In genomic region chr2:27336173-27336572, GRCh38 we compare ENCODE assay signal across 24 cellular contexts. TPM values are rescaled to one million over a fixed set of nuclear protein-coding genes. Genes with fewer than 3 reads are reported as not detected.
DNase-seq lines count a peak whose midpoint lies in the region; ATAC-seq, FAIRE-seq and TF ChIP-seq lines count a peak whose summit lies in the region.
"Had no signal": no experiment of that assay in that cellular context is flagged by ENCODE, and none has a peak within 500 bp of the region (broad histone marks: within the 10 kb centered on the region; RNA-seq: fewer than 3 reads in every experiment).

No MANE protein-coding gene starts in this region.

- CTCF ChIA-PET in HepG2 (lab: Yijun Ruan, JAX; ENCODE audit: low intra/inter-chr PET ratio, low total read pairs), result no interaction called here

- peak overlapping the region; percentile 25 for H3K27ac Mint-ChIP-seq in stimulated activated naive B cell treated with anti-CD40 and anti-IgM and Interleukin-4, amounts not matched to agents 10 μg/mL and 1 μg/mL and 100 μg/mL, for 72 hours
- H3K27ac Mint-ChIP-seq: B cell; CD8-positive, alpha-beta T cell; GM23338; H9 had no signal

- 97% methylated on average over 7 of the region's 7 CpGs for WGBS in HepG2 (ENCODE audit: low lambda C conversion rate)
- 98% methylated on average over 7 of the region's 7 CpGs for WGBS in right lobe of liver (ENCODE audit: insufficient coverage, low coverage, low lambda C conversion rate, missing lambda C conversion rate)
- 96 to 97% (median 96%) methylated on average over 7 of the region's 7 CpGs for WGBS in small intestine, 3 donors

- no peak for TF ChIP-seq POLR2A in HepG2 (IDR thresholded peaks at IDR 0.05; ENCODE audit: insufficient read depth in 1 of 2, low read depth in 2 of 2, low read length in 2 of 2)
- no peak for TF ChIP-seq POLR2A in right lobe of liver (IDR thresholded peaks at IDR 0.05)

- H3K4me3 Mint-ChIP-seq in stimulated activated naive B cell treated with anti-CD40 and anti-IgM and Interleukin-4, amounts not matched to agents 10 μg/mL and 1 μg/mL and 100 μg/mL, for 72 hours, result no peak overlapping the region
- H3K4me3 Mint-ChIP-seq: B cell; CD4-positive, CD25-positive, alpha-beta regulatory T cell; CD8-positive, alpha-beta T cell; GM23338; H9 had no signal

- H3K4me3 ChIP-seq in HepG2 (replicated peaks in 1 of 3; ENCODE audit: insufficient read depth in 1 of 3, low read depth in 2 of 3, low read length in 3 of 3) (no peak overlapping the region), right lobe of liver (no peak overlapping the region), kidney (ENCODE audit: low read length in 2 of 2) (no peak overlapping the region), osteoblast (ENCODE audit: insufficient read depth, low read length) (no peak overlapping the region), small intestine (ENCODE audit: low read depth in 1 of 2, low read length in 2 of 2) (no peak overlapping the region)
- H3K4me3 ChIP-seq: BLaER1, GM12878, GM23338 had no signal

- H3K27me3 Mint-ChIP-seq in stimulated activated naive B cell treated with anti-CD40 and anti-IgM and Interleukin-4, amounts not matched to agents 10 μg/mL and 1 μg/mL and 100 μg/mL, for 72 hours, result no peaks in the 10 kb centered on the region
- H3K27me3 Mint-ChIP-seq: B cell; CD4-positive, CD25-positive, alpha-beta regulatory T cell had no signal

- no peak for FAIRE-seq in HepG2 (lab: Jason Lieb, UNC)
- FAIRE-seq in kidney (lab: Jason Lieb, UNC), result no peak
- FAIRE-seq in small intestine (lab: Jason Lieb, UNC), result no peak
- FAIRE-seq: A204.1, GM12878 had no signal

- in situ Hi-C loops in HepG2 (cut with HindIII; ENCODE audit: extremely low pct_ligation_motif_present, low pct_unique_long_range_greater_than_20kb), result no loop called here

- DNase-seq in HepG2 (ENCODE audit: low spot score) (no peak), right lobe of liver (no peak), kidney (peak; percentile 37), osteoblast (ENCODE audit: insufficient read length, low spot score, missing footprints) (peak; percentile 86), Right ventricle myocardium inferior (ENCODE audit: missing footprints) (no peak), small intestine (no peak), EL (no peak)
- no peak for DNase-seq in stimulated activated naive B cell treated with anti-CD40 and anti-IgM and Interleukin-4, amounts not matched to agents 10 μg/mL and 1 μg/mL and 100 μg/mL, for 72 hours
- DNase-seq: Caco-2; CD4-positive, CD25-positive, alpha-beta regulatory T cell; CD8-positive, alpha-beta T cell; DMS153; DND-41; GDM1; H9 had no signal

- H3K4me1 ChIP-seq in HepG2 (ENCODE audit: insufficient read depth, low read length), result no peaks in the 10 kb centered on the region
- no peaks in the 10 kb centered on the region for H3K4me1 ChIP-seq in right lobe of liver
- H3K4me1 ChIP-seq in kidney (ENCODE audit: control insufficient read depth in 1 of 2, insufficient read depth in 1 of 2, low read depth in 1 of 2, low read length in 2 of 2), result no peaks in the 10 kb centered on the region
- no peaks in the 10 kb centered on the region for H3K4me1 ChIP-seq in osteoblast (ENCODE audit: insufficient read depth, low read length)
- no peaks in the 10 kb centered on the region for H3K4me1 ChIP-seq in small intestine (ENCODE audit: control insufficient read depth in 2 of 2, insufficient read depth in 1 of 2, low read depth in 1 of 2, low read length in 1 of 2)
- H3K4me1 ChIP-seq: BLaER1, Caco-2 had no signal

- no peak for TF ChIP-seq RAD21 in HepG2 (CRISPR knock-in tag; IDR thresholded peaks at IDR 0.05)

- TF ChIP-seq CTCF in HepG2 (CRISPR knock-in tag; IDR thresholded peaks at IDR 0.05) (no peak), right lobe of liver (IDR thresholded peaks at IDR 0.05) (no peak), kidney (IDR thresholded peaks at IDR 0.05; ENCODE audit: borderline replicate concordance, extremely low read depth, insufficient read depth) (no peak), osteoblast (IDR thresholded peaks at IDR 0.05; ENCODE audit: extremely low read depth, low read depth, low read length) (no peak)

- H2AFZ ChIP-seq in HepG2 (ENCODE audit: low read length) (no peak overlapping the region), osteoblast (ENCODE audit: low read length) (no peak overlapping the region)
- H2AFZ ChIP-seq: GM23338 had no signal

- peaks cover 0 to 2% of the 10 kb centered on the region in 2 donors for H3K4me1 Mint-ChIP-seq in stimulated activated naive B cell treated with anti-CD40 and anti-IgM and Interleukin-4, amounts not matched to agents 10 μg/mL and 1 μg/mL and 100 μg/mL, for 72 hours
- H3K4me1 Mint-ChIP-seq: B cell, GM23338, H9 had no signal

- no peak overlapping the region for H3K27ac ChIP-seq in HepG2 (ENCODE audit: extremely low read length, insufficient read depth, low read length)
- no peak overlapping the region for H3K27ac ChIP-seq in right lobe of liver
- no peak overlapping the region for H3K27ac ChIP-seq in kidney (ENCODE audit: low read depth in 2 of 2, low read length in 2 of 2)
- no peak overlapping the region for H3K27ac ChIP-seq in osteoblast (ENCODE audit: low read depth, low read length)
- H3K27ac ChIP-seq in small intestine (ENCODE audit: low read depth in 1 of 2, low read length in 1 of 2), result no peak overlapping the region
- H3K27ac ChIP-seq: 22Rv1, BLaER1, C4-2B had no signal

- H3K4me2 ChIP-seq in HepG2 (ENCODE audit: low read depth, low read length), result no peak overlapping the region
- no peak overlapping the region for H3K4me2 ChIP-seq in osteoblast (ENCODE audit: insufficient read depth, low read length)
- H3K4me2 ChIP-seq: BLaER1, GM23338 had no signal

- ATAC-seq in HepG2 (peak; percentile 14; the same call in 1 of the 3 replicates), right lobe of liver (no peak), Right ventricle myocardium inferior (no peak)
- no peak for ATAC-seq in stimulated activated naive B cell treated with anti-CD40 and anti-IgM and Interleukin-4, amounts not matched to agents 10 μg/mL and 1 μg/mL and 100 μg/mL, for 72 hours (replicated peaks)
- ATAC-seq: CD8-positive, alpha-beta T cell; GM12878; GM23338; HCT116 had no signal

- no peaks in the 10 kb centered on the region for H3K27me3 ChIP-seq in HepG2 (ENCODE audit: control insufficient read depth in 1 of 2, insufficient read depth in 2 of 2, low read length in 2 of 2)
- H3K27me3 ChIP-seq in right lobe of liver, result no peaks in the 10 kb centered on the region
- no peaks in the 10 kb centered on the region for H3K27me3 ChIP-seq in osteoblast (ENCODE audit: insufficient read depth, low read length)
- no peaks in the 10 kb centered on the region for H3K27me3 ChIP-seq in small intestine (ENCODE audit: control insufficient read depth in 2 of 2, insufficient read depth in 2 of 2, low read length in 2 of 2)
- H3K27me3 ChIP-seq: BLaER1 had no signal

- H3K79me2 ChIP-seq in HepG2 (ENCODE audit: insufficient read depth, low read length) (no peaks in the 10 kb centered on the region), osteoblast (ENCODE audit: insufficient read depth, low read length) (no peaks in the 10 kb centered on the region)

- H3K36me3 ChIP-seq in HepG2 (replicated peaks in 1 of 2; ENCODE audit: control insufficient read depth in 1 of 2, insufficient read depth in 2 of 2, low read length in 2 of 2) (peaks cover 44 to 63% of the 10 kb centered on the region in 2 experiments), right lobe of liver (peaks cover 5 to 80% (median 39%) of the 10 kb centered on the region in 4 donors), kidney (ENCODE audit: control insufficient read depth in 1 of 2, insufficient read depth in 2 of 2, low read length in 2 of 2) (peaks cover 35 to 44% of the 10 kb centered on the region in 2 donors), osteoblast (ENCODE audit: insufficient read depth, low read length) (peaks cover 52% of the 10 kb centered on the region), small intestine (ENCODE audit: control insufficient read depth in 2 of 2, insufficient read depth in 2 of 2, low read length in 2 of 2) (peaks cover 25 to 29% of the 10 kb centered on the region in 2 donors)

- TF ChIP-seq EP300 in HepG2 (IDR thresholded peaks at IDR 0.05; ENCODE audit: low read depth in 2 of 2, low read length in 2 of 2), result no peak
- no peak for TF ChIP-seq EP300 in HepG2 (CRISPR knock-in tag; IDR thresholded peaks at IDR 0.05; ENCODE audit: borderline replicate concordance)

- H3K9ac ChIP-seq in HepG2 (ENCODE audit: insufficient read depth, low read depth, low read length), result no peak overlapping the region
- H3K9ac ChIP-seq in kidney (ENCODE audit: low read length in 2 of 2), result no peak overlapping the region
- H3K9ac ChIP-seq: BLaER1 had no signal

- H3K9me3 Mint-ChIP-seq in stimulated activated naive B cell treated with anti-CD40 and anti-IgM and Interleukin-4, amounts not matched to agents 10 μg/mL and 1 μg/mL and 100 μg/mL, for 72 hours, result no peaks in the 10 kb centered on the region
- H3K9me3 Mint-ChIP-seq: CD4-positive, CD25-positive, alpha-beta regulatory T cell; CD8-positive, alpha-beta T cell; GM23338; H9 had no signal

- peaks cover 35 to 53% of the 10 kb centered on the region in 2 donors for H3K36me3 Mint-ChIP-seq in stimulated activated naive B cell treated with anti-CD40 and anti-IgM and Interleukin-4, amounts not matched to agents 10 μg/mL and 1 μg/mL and 100 μg/mL, for 72 hours

- H3K9me3 ChIP-seq in HepG2 (ENCODE audit: low read length) (no peaks in the 10 kb centered on the region), right lobe of liver (no peaks in the 10 kb centered on the region), kidney (ENCODE audit: control insufficient read depth in 1 of 2, low read length in 2 of 2) (no peaks in the 10 kb centered on the region), osteoblast (ENCODE audit: low read depth, low read length) (no peaks in the 10 kb centered on the region), small intestine (ENCODE audit: control insufficient read depth, low read depth) (no peaks in the 10 kb centered on the region)
- H3K9me3 ChIP-seq: BLaER1, Caco-2 had no signal

- intact Hi-C loops in HepG2 (cut with micrococcal nuclease; ENCODE audit: unreplicated experiment) (no loop called here), right lobe of liver (cut with DNase I) (no loop called here), kidney (cut with DNase I) (no loop called here), Right ventricle myocardium inferior (cut with DNase I) (no loop called here)

- BruUV-seq in HepG2 (replicated peaks; lab: Mats Ljungman, UMichigan), result no TSS peak

- POLR2A ChIA-PET in HepG2 (lab: Yijun Ruan, JAX), result no interaction called here

- H4K20me1 ChIP-seq in HepG2 (ENCODE audit: insufficient read depth, low read length), result no peaks in the 10 kb centered on the region
- no peaks in the 10 kb centered on the region for H4K20me1 ChIP-seq in osteoblast (ENCODE audit: insufficient read depth, low read length)
- H4K20me1 ChIP-seq: BLaER1 had no signal

RNA-seq across cellular contexts. Expression of gene MPV17, which starts 13.3 kb away (rescaled TPM):
- total RNA-seq in HepG2 (2016; rRNA removed; fragmentation: Illumina TruSeq; extraction: Trizol) (37.0 and 48.9 TPM in 2 replicates), right lobe of liver (10 to 100 TPM; 17.2 to 82.3 (median 30.4) TPM), kidney (66.2 TPM), osteoblast (98.8 and 112 TPM in 2 replicates), Right ventricle myocardium inferior (48.0 TPM)
- total RNA-seq in HepG2 (2016; cell fraction: cytosol; rRNA removed; fragmentation: Illumina TruSeq; extraction: Trizol; ENCODE audit: low read depth), result 20.8 and 25.9 TPM in 2 replicates
- 42.7 and 51.6 TPM in 2 replicates for total RNA-seq in HepG2 (2016; cell fraction: insoluble cytoplasmic fraction; rRNA removed; fragmentation: Illumina TruSeq; extraction: Trizol)
- total RNA-seq in HepG2 (2016; cell fraction: membrane; rRNA removed; fragmentation: Illumina TruSeq; extraction: Trizol), result 26.7 and 29.9 TPM in 2 replicates
- total RNA-seq in HepG2 (2016; cell fraction: nucleus; rRNA removed; fragmentation: Illumina TruSeq; extraction: Trizol), result 42.0 and 44.6 TPM in 2 replicates
- polyA plus RNA-seq in HepG2 (2011; rRNA removed) (119 and 129 TPM in 2 replicates), kidney (ENCODE audit: insufficient read depth, low read depth, low replicate concordance) (120 TPM), small intestine (10 to 100 TPM; 27.3 to 60.4 (median 50.8) TPM)
- polyA plus RNA-seq in HepG2 (2011; cell fraction: cytosol; rRNA removed), result 118 and 122 TPM in 2 replicates
- polyA plus RNA-seq in HepG2 (2011; cell fraction: nucleus; rRNA removed), result 242 and 245 TPM in 2 replicates
- 63.5 and 90.0 TPM in 2 replicates for polyA plus RNA-seq in HepG2 (2012)
- 24.1 and 27.7 TPM in 2 replicates for polyA plus RNA-seq in HepG2 (2016; cell fraction: cytosol; fragmentation: Illumina TruSeq; extraction: Trizol; ENCODE audit: low read depth)
- polyA plus RNA-seq in HepG2 (2016; cell fraction: insoluble cytoplasmic fraction; fragmentation: Illumina TruSeq; extraction: Trizol; ENCODE audit: low read depth), result 63.3 and 64.7 TPM in 2 replicates
- 36.5 and 39.6 TPM in 2 replicates for polyA plus RNA-seq in HepG2 (2016; cell fraction: membrane; fragmentation: Illumina TruSeq; extraction: Trizol; ENCODE audit: low read depth)
- 101 and 104 TPM in 2 replicates for polyA plus RNA-seq in HepG2 (2016; cell fraction: nucleus; fragmentation: Illumina TruSeq; extraction: Trizol; ENCODE audit: insufficient read depth, low read depth)
- 155 and 173 TPM in 2 replicates for polyA minus RNA-seq in HepG2 (2011; rRNA and poly(A)+ RNA removed; ENCODE audit: low replicate concordance)
- polyA minus RNA-seq in HepG2 (2011; cell fraction: cytosol; rRNA and poly(A)+ RNA removed), result 37.4 and 40.5 TPM in 2 replicates
- 76.9 and 109 TPM in 2 replicates for polyA minus RNA-seq in HepG2 (2011; cell fraction: nucleus; rRNA and poly(A)+ RNA removed)

RNA-seq across cellular contexts. Expression of gene GTF3C2, which starts 20.4 kb away (rescaled TPM):
- total RNA-seq in HepG2 (2016; rRNA removed; fragmentation: Illumina TruSeq; extraction: Trizol) (77.5 and 80.0 TPM in 2 replicates), right lobe of liver (10 to 100 TPM; 13.4 to 20.1 (median 16.8) TPM), kidney (59.3 TPM), osteoblast (32.7 and 34.4 TPM in 2 replicates), Right ventricle myocardium inferior (17.3 TPM)
- 43.5 and 52.1 TPM in 2 replicates for total RNA-seq in HepG2 (2016; cell fraction: cytosol; rRNA removed; fragmentation: Illumina TruSeq; extraction: Trizol; ENCODE audit: low read depth)
- total RNA-seq in HepG2 (2016; cell fraction: insoluble cytoplasmic fraction; rRNA removed; fragmentation: Illumina TruSeq; extraction: Trizol), result 72.3 and 78.2 TPM in 2 replicates
- total RNA-seq in HepG2 (2016; cell fraction: membrane; rRNA removed; fragmentation: Illumina TruSeq; extraction: Trizol), result 72.9 and 75.0 TPM in 2 replicates
- 66.4 and 68.7 TPM in 2 replicates for total RNA-seq in HepG2 (2016; cell fraction: nucleus; rRNA removed; fragmentation: Illumina TruSeq; extraction: Trizol)
- polyA plus RNA-seq in HepG2 (2011; rRNA removed) (110 and 130 TPM in 2 replicates), kidney (ENCODE audit: insufficient read depth, low read depth, low replicate concordance) (38.3 TPM), small intestine (10 to 100 TPM; 27.4 to 39.8 (median 31.6) TPM)
- polyA plus RNA-seq in HepG2 (2011; cell fraction: cytosol; rRNA removed), result 66.6 and 78.1 TPM in 2 replicates
- 240 and 284 TPM in 2 replicates for polyA plus RNA-seq in HepG2 (2011; cell fraction: nucleus; rRNA removed)
- polyA plus RNA-seq in HepG2 (2012), result 68.1 and 83.8 TPM in 2 replicates
- 23.7 and 28.2 TPM in 2 replicates for polyA plus RNA-seq in HepG2 (2016; cell fraction: cytosol; fragmentation: Illumina TruSeq; extraction: Trizol; ENCODE audit: low read depth)
- polyA plus RNA-seq in HepG2 (2016; cell fraction: insoluble cytoplasmic fraction; fragmentation: Illumina TruSeq; extraction: Trizol; ENCODE audit: low read depth), result 86.5 and 95.8 TPM in 2 replicates
- polyA plus RNA-seq in HepG2 (2016; cell fraction: membrane; fragmentation: Illumina TruSeq; extraction: Trizol; ENCODE audit: low read depth), result 59.8 and 70.6 TPM in 2 replicates
- polyA plus RNA-seq in HepG2 (2016; cell fraction: nucleus; fragmentation: Illumina TruSeq; extraction: Trizol; ENCODE audit: insufficient read depth, low read depth), result 135 and 154 TPM in 2 replicates
- 139 and 140 TPM in 2 replicates for polyA minus RNA-seq in HepG2 (2011; rRNA and poly(A)+ RNA removed; ENCODE audit: low replicate concordance)
- 38.4 and 43.3 TPM in 2 replicates for polyA minus RNA-seq in HepG2 (2011; cell fraction: cytosol; rRNA and poly(A)+ RNA removed)
- polyA minus RNA-seq in HepG2 (2011; cell fraction: nucleus; rRNA and poly(A)+ RNA removed), result 99.5 and 107 TPM in 2 replicates

RNA-seq across cellular contexts. Expression of gene UCN, which starts 27.9 kb away (rescaled TPM):
- 0.36 and 1.2 TPM in 2 replicates for total RNA-seq in HepG2 (2016; rRNA removed; fragmentation: Illumina TruSeq; extraction: Trizol)
- not detected in 2 replicates for total RNA-seq in HepG2 (2016; cell fraction: cytosol; rRNA removed; fragmentation: Illumina TruSeq; extraction: Trizol; ENCODE audit: low read depth)
- 0.25 and 0.54 TPM in 2 replicates for total RNA-seq in HepG2 (2016; cell fraction: insoluble cytoplasmic fraction; rRNA removed; fragmentation: Illumina TruSeq; extraction: Trizol)
- total RNA-seq in HepG2 (2016; cell fraction: membrane; rRNA removed; fragmentation: Illumina TruSeq; extraction: Trizol), result 0.24 and 0.25 TPM in 2 replicates
- total RNA-seq in HepG2 (2016; cell fraction: nucleus; rRNA removed; fragmentation: Illumina TruSeq; extraction: Trizol), result 0.53 and 1.4 TPM in 2 replicates
- 2.3 and 2.6 TPM in 2 replicates for polyA plus RNA-seq in HepG2 (2011; rRNA removed)
- 1.3 and 2.9 TPM in 2 replicates for polyA plus RNA-seq in HepG2 (2011; cell fraction: cytosol; rRNA removed)
- 22.6 and 33.5 TPM in 2 replicates for polyA plus RNA-seq in HepG2 (2011; cell fraction: nucleus; rRNA removed)
- polyA plus RNA-seq in HepG2 (2012), result 1.8 TPM in 2 replicates
- 0.14 TPM in 1 of 2 replicates, not detected in the other for polyA plus RNA-seq in HepG2 (2016; cell fraction: cytosol; fragmentation: Illumina TruSeq; extraction: Trizol; ENCODE audit: low read depth)
- polyA plus RNA-seq in HepG2 (2016; cell fraction: insoluble cytoplasmic fraction; fragmentation: Illumina TruSeq; extraction: Trizol; ENCODE audit: low read depth), result 0.46 TPM in 1 of 2 replicates, not detected in the other
- polyA plus RNA-seq in HepG2 (2016; cell fraction: membrane; fragmentation: Illumina TruSeq; extraction: Trizol; ENCODE audit: low read depth), result 0.25 TPM in 1 of 2 replicates, not detected in the other
- polyA plus RNA-seq in HepG2 (2016; cell fraction: nucleus; fragmentation: Illumina TruSeq; extraction: Trizol; ENCODE audit: insufficient read depth, low read depth), result 2.6 and 2.7 TPM in 2 replicates
- polyA minus RNA-seq in HepG2 (2011; rRNA and poly(A)+ RNA removed; ENCODE audit: low replicate concordance), result 0.54 and 2.7 TPM in 2 replicates
- not detected in 2 replicates for polyA minus RNA-seq in HepG2 (2011; cell fraction: cytosol; rRNA and poly(A)+ RNA removed)
- polyA minus RNA-seq in HepG2 (2011; cell fraction: nucleus; rRNA and poly(A)+ RNA removed), result 1.7 and 2.1 TPM in 2 replicates
- total RNA-seq in right lobe of liver, result 1 to 10 TPM in 5 of 6 experiments, under 1 TPM in 1; 0.88 to 4.3 (median 1.6) TPM
- total RNA-seq in kidney, result 1.4 TPM
- 1.3 TPM for polyA plus RNA-seq in kidney (ENCODE audit: insufficient read depth, low read depth, low replicate concordance)
- 0.36 and 1.2 TPM in 2 replicates for total RNA-seq in osteoblast
- total RNA-seq in Right ventricle myocardium inferior, result 0.84 TPM
- polyA plus RNA-seq in small intestine, result 1 to 10 TPM in 2 of 3 donors, under 1 TPM in 1; 0.76 to 8.9 (median 1.8) TPM
- total RNA-seq: Caco-2, H4 had no signal

RNA-seq across cellular contexts. Expression of gene EIF2B4, which starts 34.0 kb away (rescaled TPM):
- total RNA-seq in HepG2 (2016; rRNA removed; fragmentation: Illumina TruSeq; extraction: Trizol) (91.5 and 105 TPM in 2 replicates), right lobe of liver (10 to 100 TPM; 17.6 to 25.0 (median 20.9) TPM), kidney (35.8 TPM), osteoblast (19.2 and 24.2 TPM in 2 replicates), Right ventricle myocardium inferior (40.3 TPM)
- 13.9 and 14.5 TPM in 2 replicates for total RNA-seq in HepG2 (2016; cell fraction: cytosol; rRNA removed; fragmentation: Illumina TruSeq; extraction: Trizol; ENCODE audit: low read depth)
- 88.4 and 107 TPM in 2 replicates for total RNA-seq in HepG2 (2016; cell fraction: insoluble cytoplasmic fraction; rRNA removed; fragmentation: Illumina TruSeq; extraction: Trizol)
- 25.8 and 26.5 TPM in 2 replicates for total RNA-seq in HepG2 (2016; cell fraction: membrane; rRNA removed; fragmentation: Illumina TruSeq; extraction: Trizol)
- total RNA-seq in HepG2 (2016; cell fraction: nucleus; rRNA removed; fragmentation: Illumina TruSeq; extraction: Trizol), result 66.4 and 73.1 TPM in 2 replicates
- polyA plus RNA-seq in HepG2 (2011; rRNA removed) (96.4 and 99.2 TPM in 2 replicates), kidney (ENCODE audit: insufficient read depth, low read depth, low replicate concordance) (49.6 TPM), small intestine (10 to 100 TPM; 31.0 to 45.4 (median 41.1) TPM)
- polyA plus RNA-seq in HepG2 (2011; cell fraction: cytosol; rRNA removed), result 82.0 and 84.4 TPM in 2 replicates
- polyA plus RNA-seq in HepG2 (2011; cell fraction: nucleus; rRNA removed), result 199 and 211 TPM in 2 replicates
- polyA plus RNA-seq in HepG2 (2012), result 96.2 and 105 TPM in 2 replicates
- polyA plus RNA-seq in HepG2 (2016; cell fraction: cytosol; fragmentation: Illumina TruSeq; extraction: Trizol; ENCODE audit: low read depth), result 13.6 and 15.3 TPM in 2 replicates
- 102 and 106 TPM in 2 replicates for polyA plus RNA-seq in HepG2 (2016; cell fraction: insoluble cytoplasmic fraction; fragmentation: Illumina TruSeq; extraction: Trizol; ENCODE audit: low read depth)
- polyA plus RNA-seq in HepG2 (2016; cell fraction: membrane; fragmentation: Illumina TruSeq; extraction: Trizol; ENCODE audit: low read depth), result 19.0 and 22.6 TPM in 2 replicates
- polyA plus RNA-seq in HepG2 (2016; cell fraction: nucleus; fragmentation: Illumina TruSeq; extraction: Trizol; ENCODE audit: insufficient read depth, low read depth), result 162 and 164 TPM in 2 replicates
- 71.1 and 120 TPM in 2 replicates for polyA minus RNA-seq in HepG2 (2011; rRNA and poly(A)+ RNA removed; ENCODE audit: low replicate concordance)
- 27.4 and 35.3 TPM in 2 replicates for polyA minus RNA-seq in HepG2 (2011; cell fraction: cytosol; rRNA and poly(A)+ RNA removed)
- polyA minus RNA-seq in HepG2 (2011; cell fraction: nucleus; rRNA and poly(A)+ RNA removed), result 60.0 and 61.9 TPM in 2 replicates

RNA-seq across cellular contexts. Expression of gene SNX17, which starts 34.2 kb away (rescaled TPM):
- 94.9 and 109 TPM in 2 replicates for total RNA-seq in HepG2 (2016; rRNA removed; fragmentation: Illumina TruSeq; extraction: Trizol)
- total RNA-seq in HepG2 (2016; cell fraction: cytosol; rRNA removed; fragmentation: Illumina TruSeq; extraction: Trizol; ENCODE audit: low read depth), result 42.7 and 45.6 TPM in 2 replicates
- 98.2 and 110 TPM in 2 replicates for total RNA-seq in HepG2 (2016; cell fraction: insoluble cytoplasmic fraction; rRNA removed; fragmentation: Illumina TruSeq; extraction: Trizol)
- 56.0 and 66.0 TPM in 2 replicates for total RNA-seq in HepG2 (2016; cell fraction: membrane; rRNA removed; fragmentation: Illumina TruSeq; extraction: Trizol)
- 70.1 and 82.3 TPM in 2 replicates for total RNA-seq in HepG2 (2016; cell fraction: nucleus; rRNA removed; fragmentation: Illumina TruSeq; extraction: Trizol)
- polyA plus RNA-seq in HepG2 (2011; rRNA removed), result 75.0 and 88.4 TPM in 2 replicates
- 86.7 and 102 TPM in 2 replicates for polyA plus RNA-seq in HepG2 (2011; cell fraction: cytosol; rRNA removed)
- 125 TPM in 2 replicates for polyA plus RNA-seq in HepG2 (2011; cell fraction: nucleus; rRNA removed)
- polyA plus RNA-seq in HepG2 (2012), result 71.1 and 79.5 TPM in 2 replicates
- polyA plus RNA-seq in HepG2 (2016; cell fraction: cytosol; fragmentation: Illumina TruSeq; extraction: Trizol; ENCODE audit: low read depth), result 19.3 and 23.5 TPM in 2 replicates
- 82.7 and 86.8 TPM in 2 replicates for polyA plus RNA-seq in HepG2 (2016; cell fraction: insoluble cytoplasmic fraction; fragmentation: Illumina TruSeq; extraction: Trizol; ENCODE audit: low read depth)
- polyA plus RNA-seq in HepG2 (2016; cell fraction: membrane; fragmentation: Illumina TruSeq; extraction: Trizol; ENCODE audit: low read depth), result 39.6 and 42.3 TPM in 2 replicates
- 97.5 and 97.9 TPM in 2 replicates for polyA plus RNA-seq in HepG2 (2016; cell fraction: nucleus; fragmentation: Illumina TruSeq; extraction: Trizol; ENCODE audit: insufficient read depth, low read depth)
- 92.8 and 112 TPM in 2 replicates for polyA minus RNA-seq in HepG2 (2011; rRNA and poly(A)+ RNA removed; ENCODE audit: low replicate concordance)
- 58.3 and 61.2 TPM in 2 replicates for polyA minus RNA-seq in HepG2 (2011; cell fraction: cytosol; rRNA and poly(A)+ RNA removed)
- 97.5 and 98.0 TPM in 2 replicates for polyA minus RNA-seq in HepG2 (2011; cell fraction: nucleus; rRNA and poly(A)+ RNA removed)
- total RNA-seq in right lobe of liver, result 10 to 100 TPM; 50.1 to 58.9 (median 54.1) TPM
- total RNA-seq in kidney, result 98.7 TPM
- 115 TPM for polyA plus RNA-seq in kidney (ENCODE audit: insufficient read depth, low read depth, low replicate concordance)
- 152 and 165 TPM in 2 replicates for total RNA-seq in osteoblast
- 57.6 TPM for total RNA-seq in Right ventricle myocardium inferior
- polyA plus RNA-seq in small intestine, result 10 to 100 TPM; 64.6 to 76.6 (median 74.8) TPM

Comparison
In these comparisons a context has a peak if more than half of its experiments do, and no peak if none do; other contexts are left out.
1. DNase-seq: peak in kidney (single experiment) and osteoblast (single experiment); none in HepG2 (single experiment), right lobe of liver (0 of 3), stimulated activated naive B cell treated with anti-CD40 and anti-IgM and Interleukin-4, amounts not matched to agents 10 μg/mL and 1 μg/mL and 100 μg/mL, for 72 hours (single experiment), Right ventricle myocardium inferior (single experiment), small intestine (single experiment) and EL (single experiment).